In the genomic region with DNA sequence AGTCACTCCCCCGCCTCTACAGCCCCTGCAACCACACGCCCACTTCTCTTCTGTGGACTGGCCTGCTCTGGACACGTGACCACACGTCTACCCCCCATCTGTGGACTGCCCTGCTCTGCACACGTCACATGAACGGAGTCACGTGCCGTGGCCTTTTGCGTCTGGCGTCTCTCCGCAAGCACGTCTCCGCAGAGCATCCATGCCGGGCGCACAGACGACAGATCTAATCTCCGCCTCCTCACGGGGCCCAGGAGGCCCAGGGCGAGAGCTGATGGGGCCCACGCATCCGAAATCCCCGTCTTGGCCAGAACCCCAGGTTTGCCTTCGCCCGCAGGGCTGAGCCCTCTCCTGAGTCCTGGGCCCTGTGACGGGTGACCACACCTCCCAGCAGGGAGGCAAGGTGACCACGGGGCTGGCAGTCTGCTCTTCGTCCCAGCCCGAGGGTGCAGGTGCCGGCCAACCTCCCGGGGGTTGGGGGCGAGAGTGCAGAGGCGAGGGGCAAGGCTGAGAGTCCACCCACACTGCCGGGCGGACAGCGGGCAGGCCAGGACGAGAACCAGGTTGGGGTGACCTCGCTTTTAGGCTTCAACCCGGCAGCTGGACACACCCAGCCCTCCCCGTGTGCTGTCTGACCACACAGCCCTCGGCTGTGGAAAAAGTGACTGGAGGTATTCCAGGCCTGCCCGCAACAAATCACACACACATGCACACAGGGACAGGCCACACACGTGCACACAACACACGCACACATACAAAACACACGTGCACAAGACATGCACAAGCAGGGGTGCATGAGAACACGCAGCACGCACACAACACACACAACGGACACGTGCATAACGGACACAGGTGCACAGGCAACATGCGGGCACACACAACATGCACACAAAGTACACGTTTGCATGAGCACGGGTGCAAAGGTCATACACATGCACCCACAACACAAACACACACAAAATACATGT, we compare ENCODE assay signal across 8 cellular contexts. TPM values are rescaled to one million over a fixed set of nuclear protein-coding genes. Genes with fewer than 3 reads are reported as not detected.
DNase-seq lines count a peak whose midpoint lies in the region; ATAC-seq and TF ChIP-seq lines count a peak whose summit lies in the region.

No MANE protein-coding gene starts in this region.

- no peaks in the 10 kb centered on the region for H3K9me3 Mint-ChIP-seq in dendritic cell treated with granulocyte-macrophage colony-stimulating factor and Interleukin-4, amounts not matched to agents 40 ng/mL and 50 ng/mL, for 4 days
- H3K9me3 Mint-ChIP-seq in neural crest cell: no peaks in the 10 kb centered on the region

- peaks cover 9% of the 10 kb centered on the region for H3K36me3 ChIP-seq in BE2C

- peak overlapping the region; percentile 9 for H3K27ac Mint-ChIP-seq in dendritic cell treated with granulocyte-macrophage colony-stimulating factor and Interleukin-4, amounts not matched to agents 40 ng/mL and 50 ng/mL, for 4 days
- H3K27ac Mint-ChIP-seq in neural crest cell (ENCODE audit: unreplicated experiment): peak overlapping the region; percentile 96

- ATAC-seq in HG03097 (IDR thresholded peaks at IDR 0.05; ENCODE audit: low FRiP score, unreplicated experiment) (no peak), GM18519 (IDR thresholded peaks at IDR 0.05; ENCODE audit: low FRiP score, unreplicated experiment) (no peak)

- DNase-seq in BE2C (peak; percentile 96), NCI-H460 (ENCODE audit: extremely low read depth, low read depth) (peak; percentile 81), neural crest cell (ENCODE audit: low read depth, low spot score) (no peak), NCI-H1436 (lab: John Stamatoyannopoulos, UW) (no peak), NCI-H69 (lab: John Stamatoyannopoulos, UW) (no peak)

- H3K4me1 ChIP-seq in BE2C: peaks cover 10% of the 10 kb centered on the region

- H3K4me1 Mint-ChIP-seq in dendritic cell treated with granulocyte-macrophage colony-stimulating factor and Interleukin-4, amounts not matched to agents 40 ng/mL and 50 ng/mL, for 4 days (ENCODE audit: low read depth): peaks cover 82% of the 10 kb centered on the region
- H3K4me1 Mint-ChIP-seq in neural crest cell: peaks cover 31% of the 10 kb centered on the region

- no peak for TF ChIP-seq CTCF in BE2C (IDR thresholded peaks at IDR 0.05; ENCODE audit: low read depth, low read length)
- TF ChIP-seq CTCF in neural crest cell (conservative IDR thresholded peaks at IDR 0.05): no peak

- H3K9me3 ChIP-seq in BE2C: no peaks in the 10 kb centered on the region

- peaks cover 82% of the 10 kb centered on the region for H3K36me3 Mint-ChIP-seq in dendritic cell treated with granulocyte-macrophage colony-stimulating factor and Interleukin-4, amounts not matched to agents 40 ng/mL and 50 ng/mL, for 4 days (ENCODE audit: low read depth)
- H3K36me3 Mint-ChIP-seq in neural crest cell (ENCODE audit: low read depth): peaks cover 7% of the 10 kb centered on the region

- H3K27me3 Mint-ChIP-seq in dendritic cell treated with granulocyte-macrophage colony-stimulating factor and Interleukin-4, amounts not matched to agents 40 ng/mL and 50 ng/mL, for 4 days: no peaks in the 10 kb centered on the region
- H3K27me3 Mint-ChIP-seq in neural crest cell (ENCODE audit: low read depth): no peaks in the 10 kb centered on the region

- intact Hi-C loops in dendritic cell treated with granulocyte-macrophage colony-stimulating factor and Interleukin-4, amounts not matched to agents 40 ng/mL and 50 ng/mL, for 4 days (cut with micrococcal nuclease): loop anchor here (5.0 kb wide), 1 partner anchor 38 kb away; no protein-coding TSS in a partner anchor

- peak overlapping the region; percentile 2 for H3K4me3 Mint-ChIP-seq in dendritic cell treated with granulocyte-macrophage colony-stimulating factor and Interleukin-4, amounts not matched to agents 40 ng/mL and 50 ng/mL, for 4 days
- peak overlapping the region; percentile 81 for H3K4me3 Mint-ChIP-seq in neural crest cell

- H3K4me3 ChIP-seq in BE2C (ENCODE audit: low read depth, low read length): peak overlapping the region; percentile 60

- no peaks in the 10 kb centered on the region for H3K27me3 ChIP-seq in BE2C

RNA-seq across cellular contexts. Expression of a gene that starts 3.9 kb away (rescaled TPM):
- 74.4 TPM for polyA plus RNA-seq in BE2C (2012; ENCODE audit: insufficient read depth, insufficient read length, low read depth)
- total RNA-seq in NCI-H460 (2014; rRNA removed; shearing (Covaris generic)): 27.7 and 28.0 TPM in 2 replicates
- 148 and 165 TPM in 2 replicates for polyA plus RNA-seq in NCI-H460 (2014; cell fraction: nucleus; rRNA removed)
- total RNA-seq in neural crest cell: 28.0 and 32.5 TPM in 2 replicates

RNA-seq across cellular contexts. Expression of a gene that starts 35.4 kb away (rescaled TPM):
- 71.2 TPM for polyA plus RNA-seq in BE2C (2012; ENCODE audit: insufficient read depth, insufficient read length, low read depth)
- 25.5 and 28.7 TPM in 2 replicates for total RNA-seq in NCI-H460 (2014; rRNA removed; shearing (Covaris generic))
- 108 and 118 TPM in 2 replicates for polyA plus RNA-seq in NCI-H460 (2014; cell fraction: nucleus; rRNA removed)
- 55.8 and 60.2 TPM in 2 replicates for total RNA-seq in neural crest cell

Comparison
In these comparisons a context has a peak if more than half of its experiments do, and no peak if none do; other contexts are left out.
1. DNase-seq: peak in BE2C (single experiment) and NCI-H460 (single experiment); none in neural crest cell (single experiment), NCI-H1436 (single experiment) and NCI-H69 (single experiment).